ENCODE assay signal across 14 cellular contexts in genomic region chr11:19332476-19332875, GRCh38.
DNase-seq lines count a peak whose midpoint lies in the region; ATAC-seq lines count a peak whose summit lies in the region.
"Had no signal": no experiment of that assay in that cellular context is flagged by ENCODE, and none has a peak within 500 bp of the region (broad histone marks: within the 10 kb centered on the region; RNA-seq: fewer than 3 reads in every experiment).

No MANE protein-coding gene starts in this region.

- H3K9me3 Mint-ChIP-seq in CD8-positive, alpha-beta memory T cell: no peaks in the 10 kb centered on the region
- H3K9me3 Mint-ChIP-seq: CD4-positive, CD25-positive, alpha-beta regulatory T cell had no signal

- DNase-seq in CD8-positive, alpha-beta memory T cell: no peak
- DNase-seq in H7 (no peak), cerebellar cortex (ENCODE audit: low spot score) (no peak), posterior vena cava (ENCODE audit: low spot score) (no peak)
- DNase-seq: activated CD4-positive, CD25-positive, alpha-beta regulatory T cell; activated T-cell treated with anti-CD3 and anti-CD28 coated beads for 4 hours; CD4-positive, CD25-positive, alpha-beta regulatory T cell; mammary epithelial cell; MV-4-11; OCI-M1; testis had no signal

- H3K36me3 ChIP-seq in CD8-positive, alpha-beta memory T cell (ENCODE audit: insufficient read depth, low read length): no peaks in the 10 kb centered on the region
- no peaks in the 10 kb centered on the region for H3K36me3 ChIP-seq in H7 (replicated peaks; ENCODE audit: control insufficient read depth, insufficient read depth, low read length)

- CTCF ChIA-PET in CD8-positive, alpha-beta memory T cell (lab: Charles Lee): no interaction called here

- peaks cover 0 to 23% of the 10 kb centered on the region in 2 donors for H3K27me3 Mint-ChIP-seq in CD8-positive, alpha-beta memory T cell

- H3K27ac Mint-ChIP-seq in CD8-positive, alpha-beta memory T cell: no peak overlapping the region
- H3K27ac Mint-ChIP-seq: CD4-positive, CD25-positive, alpha-beta regulatory T cell had no signal

- POLR2A ChIA-PET in CD8-positive, alpha-beta memory T cell (lab: Charles Lee): no interaction called here

- H3K36me3 Mint-ChIP-seq in CD8-positive, alpha-beta memory T cell: no peaks in the 10 kb centered on the region
- H3K36me3 Mint-ChIP-seq: CD4-positive, CD25-positive, alpha-beta regulatory T cell had no signal

- H3K4me3 ChIP-seq in CD8-positive, alpha-beta memory T cell (ENCODE audit: low read length): no peak overlapping the region
- no peak overlapping the region for H3K4me3 ChIP-seq in H7 (ENCODE audit: insufficient read depth, low read depth, low read length)
- H3K4me3 ChIP-seq: testis had no signal

- H3K27ac ChIP-seq in CD8-positive, alpha-beta memory T cell (ENCODE audit: low read depth, low read length): no peak overlapping the region
- H3K27ac ChIP-seq: testis had no signal

- H3K4me1 Mint-ChIP-seq in CD8-positive, alpha-beta memory T cell: no peaks in the 10 kb centered on the region
- H3K4me1 Mint-ChIP-seq: CD4-positive, CD25-positive, alpha-beta regulatory T cell had no signal

- no peaks in the 10 kb centered on the region for H3K27me3 ChIP-seq in CD8-positive, alpha-beta memory T cell (ENCODE audit: insufficient read depth, low read length, poor library complexity, severe bottlenecking)
- no peaks in the 10 kb centered on the region; the same call in 1 of the 2 replicates for H3K27me3 ChIP-seq in H7 (ENCODE audit: control insufficient read depth, insufficient read depth, low read length)
- H3K27me3 ChIP-seq: testis had no signal

- ATAC-seq in GM19023 (IDR thresholded peaks at IDR 0.05; ENCODE audit: unreplicated experiment) (peak; percentile 81), GM21576 (IDR thresholded peaks at IDR 0.05; ENCODE audit: unreplicated experiment) (peak; percentile 90), HG03066 (IDR thresholded peaks at IDR 0.05; ENCODE audit: low read depth, unreplicated experiment) (peak; percentile 93)

- H3K4me1 ChIP-seq in CD8-positive, alpha-beta memory T cell (ENCODE audit: insufficient read depth, low read length): no peaks in the 10 kb centered on the region
- H3K4me1 ChIP-seq: testis had no signal

- intact Hi-C loops in posterior vena cava (cut with DNase I): no loop called here

- no peaks in the 10 kb centered on the region for H3K9me3 ChIP-seq in CD8-positive, alpha-beta memory T cell (ENCODE audit: low read length)
- H3K9me3 ChIP-seq: testis had no signal

- H3K4me3 Mint-ChIP-seq in CD8-positive, alpha-beta memory T cell: no peak overlapping the region
- H3K4me3 Mint-ChIP-seq: CD4-positive, CD25-positive, alpha-beta regulatory T cell had no signal
